In the genomic region with DNA sequence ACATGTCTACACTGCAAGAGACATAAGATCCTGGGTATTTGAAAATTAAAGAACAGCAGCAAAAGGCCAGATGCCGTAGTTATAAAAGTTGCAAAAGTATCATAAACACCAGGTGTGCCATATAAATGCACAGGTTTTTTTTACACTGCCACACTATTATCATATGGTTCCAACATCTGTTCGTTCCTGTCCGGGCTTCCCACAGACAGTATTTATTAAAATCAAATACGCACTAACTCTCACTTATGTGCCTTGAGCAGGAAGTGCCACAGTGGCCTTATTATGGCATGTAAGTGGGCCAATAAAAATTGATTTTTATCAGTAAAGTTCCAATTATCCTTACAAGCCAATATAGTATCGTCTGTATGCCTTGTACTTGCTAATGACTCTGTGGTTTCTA, we compare ENCODE assay signal across 31 cellular contexts.
"Had no signal": no experiment of that assay in that cellular context is flagged by ENCODE, and none has a peak within 500 bp of the region (broad histone marks: within the 10 kb centered on the region; RNA-seq: fewer than 3 reads in every experiment).

No MANE protein-coding gene starts in this region.

- H3K9me3 Mint-ChIP-seq: activated B cell treated with CpG ODN at 0.5 μM for 24 hours; activated CD4-positive, alpha-beta memory T cell treated with anti-CD3 and anti-CD28 coated beads for 36 hours; activated naive CD4-positive, alpha-beta T cell treated with anti-CD3 and anti-CD28 coated beads for 36 hours; activated naive CD8-positive, alpha-beta T cell treated with anti-CD3 and anti-CD28 coated beads for 36 hours; activated T-cell treated with anti-CD3 and anti-CD28 coated beads, Interleukin-2, amount 50 U/mL, for 4 hours; activated T-helper 1 cell treated with anti-CD3 and anti-CD28 coated beads, Interleukin-12 subunit alpha, Interleukin-12 subunit beta, Interleukin-2, Interleukin-4 antibody, amounts not matched to agents 30 ng/mL and 10 ng/mL and 1 ng/mL, durations not matched to agents 14 hours and 24 hours and 36 hours; T-helper 1 cell treated with Interleukin-12 subunit alpha and Interleukin-12 subunit beta and Interleukin-4 antibody, amounts not matched to agents 30 μg/mL and 1 μg/mL, for 36 hours had no signal

- DNase-seq: activated B cell treated with CpG ODN at 0.5 μM for 24 hours; activated CD4-positive, alpha-beta memory T cell treated with anti-CD3 and anti-CD28 coated beads for 36 hours; activated CD4-positive, alpha-beta T cell treated with anti-CD3 and anti-CD28 coated beads for 4 hours; activated CD4-positive, alpha-beta T cell treated with anti-CD3 and anti-CD28 coated beads, Interleukin-2, amount 50 U/mL, for 1 hour; activated CD4-positive, CD25-positive, alpha-beta regulatory T cell treated with anti-CD3 and anti-CD28 coated beads, Interleukin-2, amount 50 U/mL, for 72 hours; activated CD8-positive, alpha-beta memory T cell treated with anti-CD3 and anti-CD28 coated beads, Interleukin-2, amount 50 U/mL, for 4 hours; activated gamma-delta T cell treated with Interleukin-2 at 50 U/mL for 16 hours; activated naive CD4-positive, alpha-beta T cell treated with anti-CD3 and anti-CD28 coated beads for 36 hours; activated naive CD8-positive, alpha-beta T cell treated with anti-CD3 and anti-CD28 coated beads for 36 hours; activated T-cell treated with anti-CD3 and anti-CD28 coated beads for 4 hours; activated T-cell treated with anti-CD3 and anti-CD28 coated beads, Interleukin-2, amount 50 U/mL, for 4 hours; amniotic stem cell; aorta; brain microvascular endothelial cell; central memory CD4-positive, alpha-beta T cell; Karpas-422; KBM-7; NCI-H1436 treated with DMSO at 0.1 percent for 48 hours; NCI-H2029; NCI-H2227 treated with DMSO at 0.1 percent for 48 hours; NCI-H446; NCI-H510A treated with DMSO at 0.1 percent for 48 hours; NK-92 treated with Interleukin-12 subunit alpha and Interleukin-12 subunit beta, amount 100 ng/mL, for 24 hours; PC-3; Peyer's patch; RPMI8226; SHP77 treated with DMSO at 0.1 percent for 48 hours; SK-N-SH; T-helper 9 cell had no signal

- H3K27ac Mint-ChIP-seq: activated B cell treated with CpG ODN at 0.5 μM for 24 hours; activated CD4-positive, alpha-beta memory T cell treated with anti-CD3 and anti-CD28 coated beads for 36 hours; activated naive CD4-positive, alpha-beta T cell treated with anti-CD3 and anti-CD28 coated beads for 36 hours; activated naive CD8-positive, alpha-beta T cell treated with anti-CD3 and anti-CD28 coated beads for 36 hours; activated T-helper 1 cell treated with anti-CD3 and anti-CD28 coated beads, Interleukin-12 subunit alpha, Interleukin-12 subunit beta, Interleukin-2, Interleukin-4 antibody, amounts not matched to agents 30 ng/mL and 10 ng/mL and 1 ng/mL, durations not matched to agents 14 hours and 24 hours and 36 hours; T-helper 1 cell treated with Interleukin-12 subunit alpha and Interleukin-12 subunit beta and Interleukin-4 antibody, amounts not matched to agents 30 μg/mL and 1 μg/mL, for 36 hours had no signal

- H3K36me3 Mint-ChIP-seq: activated CD4-positive, alpha-beta memory T cell treated with anti-CD3 and anti-CD28 coated beads for 36 hours; activated naive CD8-positive, alpha-beta T cell treated with anti-CD3 and anti-CD28 coated beads for 36 hours had no signal

- ATAC-seq: activated T-cell treated with anti-CD3 and anti-CD28 coated beads, Interleukin-2, amount 50 U/mL, for 4 hours; PC-3 had no signal
